ENCODE assay signal across 20 cellular contexts in genomic region chr20:54526801-54527200, GRCh38. TPM values are rescaled to one million over a fixed set of nuclear protein-coding genes. Genes with fewer than 3 reads are reported as not detected.
DNase-seq lines count a peak whose midpoint lies in the region; ATAC-seq, FAIRE-seq and TF ChIP-seq lines count a peak whose summit lies in the region.
"Had no signal": no experiment of that assay in that cellular context is flagged by ENCODE, and none has a peak within 500 bp of the region (broad histone marks: within the 10 kb centered on the region; RNA-seq: fewer than 3 reads in every experiment).

No MANE protein-coding gene starts in this region.

- intact Hi-C loops in pancreas (cut with DNase I) = no loop called here

- in situ Hi-C loops in G401 (cut with HindIII; ENCODE audit: low sequenced_read_pairs) = no loop called here

- no peak for ATAC-seq in pancreas
- ATAC-seq in HG02623 (IDR thresholded peaks at IDR 0.05; ENCODE audit: unreplicated experiment) = no peak
- no peak for ATAC-seq in GM18502 (IDR thresholded peaks at IDR 0.05; ENCODE audit: poor library complexity, unreplicated experiment)
- ATAC-seq: CD8-positive, alpha-beta T cell; HepG2 had no signal

- DNase-seq in astrocyte (ENCODE audit: low read depth) (peak; percentile 18), fibroblast of the aortic adventitia (ENCODE audit: low read depth) (peak; percentile 76), pancreas (no peak), G401 (ENCODE audit: low spot score) (no peak)
- DNase-seq: CD8-positive, alpha-beta T cell; COR-L47; DMS153; DMS79 treated with DMSO at 0.1 percent for 48 hours; EL; GDM1; GM23248; H7 had no signal

- H3K27ac ChIP-seq in HUES64 (ENCODE audit: low read depth, low read length) (peak overlapping the region; percentile 49; the same call in 1 of the 2 replicates), astrocyte (ENCODE audit: low read depth, low read length) (no peak overlapping the region), pancreas (no peak overlapping the region)
- H3K27ac ChIP-seq: GM23248 had no signal

- H3K4me3 ChIP-seq in HUES64 (ENCODE audit: low read length) = no peak overlapping the region
- H3K4me3 ChIP-seq in astrocyte (ENCODE audit: insufficient read depth, low read depth, low read length) = no peak overlapping the region
- H3K4me3 ChIP-seq in fibroblast of the aortic adventitia (ENCODE audit: low read depth, low read length) = no peak overlapping the region
- no peak overlapping the region for H3K4me3 ChIP-seq in pancreas
- H3K4me3 ChIP-seq: GM23248 had no signal

- no peaks in the 10 kb centered on the region for H3K36me3 Mint-ChIP-seq in astrocyte (ENCODE audit: low read depth, unreplicated experiment)
- H3K36me3 Mint-ChIP-seq: CD14-positive monocyte; CD8-positive, alpha-beta T cell had no signal

- no peak overlapping the region for H3K4me3 Mint-ChIP-seq in astrocyte (ENCODE audit: unreplicated experiment)
- H3K4me3 Mint-ChIP-seq: CD14-positive monocyte; CD8-positive, alpha-beta T cell had no signal

- H3K9me3 ChIP-seq in HUES64 (ENCODE audit: insufficient read depth, low read depth, low read length) = no peaks in the 10 kb centered on the region
- H3K9me3 ChIP-seq in astrocyte (ENCODE audit: insufficient read depth, low read depth, low read length) = peaks cover 2% of the 10 kb centered on the region
- no peaks in the 10 kb centered on the region for H3K9me3 ChIP-seq in pancreas

- H4K20me1 ChIP-seq in astrocyte (ENCODE audit: insufficient read depth, low read length) = no peaks in the 10 kb centered on the region

- H3K4me1 ChIP-seq in HUES64 (ENCODE audit: insufficient read depth, low read length) = peaks cover 25% of the 10 kb centered on the region
- H3K4me1 ChIP-seq in astrocyte (ENCODE audit: insufficient read depth, low read length) = peaks cover 8% of the 10 kb centered on the region
- no peaks in the 10 kb centered on the region for H3K4me1 ChIP-seq in pancreas

- 100% methylated on average over 1 of the region's 1 CpG for WGBS in HUES64
- WGBS in pancreas, 2 donors = 31 to 61% methylated on average over 1 of the region's 1 CpG

- H3K27ac Mint-ChIP-seq in astrocyte (ENCODE audit: unreplicated experiment) = no peak overlapping the region
- H3K27ac Mint-ChIP-seq: CD14-positive monocyte; CD8-positive, alpha-beta T cell had no signal

- no peak for FAIRE-seq in astrocyte (lab: Jason Lieb, UNC)
- peak; percentile 32 for FAIRE-seq in pancreas (lab: Jason Lieb, UNC)
- FAIRE-seq: D721Med, GM18507, HepG2 had no signal

- H3K36me3 ChIP-seq in HUES64 (ENCODE audit: insufficient read depth, low read length) (no peaks in the 10 kb centered on the region), astrocyte (ENCODE audit: insufficient read depth, low read length) (no peaks in the 10 kb centered on the region), pancreas (no peaks in the 10 kb centered on the region)

- peak overlapping the region; percentile 49 for H3K4me2 ChIP-seq in astrocyte (ENCODE audit: low read length)

- no peaks in the 10 kb centered on the region for H3K27me3 ChIP-seq in HUES64 (ENCODE audit: insufficient read depth, low read length)
- H3K27me3 ChIP-seq in astrocyte (ENCODE audit: insufficient read depth, low read length) = no peaks in the 10 kb centered on the region
- no peaks in the 10 kb centered on the region for H3K27me3 ChIP-seq in pancreas

- TF ChIP-seq CTCF in astrocyte (IDR thresholded peaks at IDR 0.05; ENCODE audit: insufficient read depth, low read depth, low read length) (no peak), fibroblast of the aortic adventitia (IDR thresholded peaks at IDR 0.05; ENCODE audit: insufficient read depth, low read length) (no peak), pancreas (IDR thresholded peaks at IDR 0.05) (no peak)

- peaks cover 3% of the 10 kb centered on the region for H3K27me3 Mint-ChIP-seq in astrocyte (ENCODE audit: low read depth, unreplicated experiment)

- no peaks in the 10 kb centered on the region for H3K79me2 ChIP-seq in astrocyte (ENCODE audit: insufficient read depth, low read length)

- peaks cover 4% of the 10 kb centered on the region for H3K9me3 Mint-ChIP-seq in astrocyte (ENCODE audit: unreplicated experiment)
- H3K9me3 Mint-ChIP-seq: CD8-positive, alpha-beta T cell had no signal

- H3K9ac ChIP-seq in HUES64 (ENCODE audit: low read depth, low read length) (no peak overlapping the region), astrocyte (ENCODE audit: low read length) (no peak overlapping the region)
- H3K9ac ChIP-seq: GM23248 had no signal

- H3K4me1 Mint-ChIP-seq in astrocyte (ENCODE audit: low read depth, unreplicated experiment) = peaks cover 7% of the 10 kb centered on the region
- H3K4me1 Mint-ChIP-seq: CD14-positive monocyte had no signal

- no peak overlapping the region for H2AFZ ChIP-seq in astrocyte (ENCODE audit: low read depth, low read length)
- H2AFZ ChIP-seq: GM23248 had no signal

RNA-seq across cellular contexts. Expression of gene DOK5, which starts 51.4 kb away (rescaled TPM):
- 6.7 TPM for polyA plus RNA-seq in HUES64 (2013, experiment 1 of 2)
- 7.7 TPM for polyA plus RNA-seq in HUES64 (2013, experiment 2 of 2)
- total RNA-seq in astrocyte (0.82 and 1.2 TPM in 2 replicates), fibroblast of the aortic adventitia (ENCODE audit: low replicate concordance) (53.6 and 85.6 TPM in 2 replicates), pancreas (1 to 10 TPM in 2 of 6 donors, under 1 TPM in 4; 0.24 to 1.2 (median 0.73) TPM)
- polyA plus RNA-seq in pancreas = under 1 TPM; 0.38 to 0.46 TPM
- 0.68 TPM in 1 of 2 replicates, not detected in the other for total RNA-seq in G401 (2014; rRNA removed; shearing (Covaris generic))
- total RNA-seq: CD8-positive, alpha-beta T cell; HepG2; HT-29 had no signal
- polyA plus RNA-seq: CD14-positive monocyte, HepG2 had no signal

Comparison
In these comparisons a context has a peak if more than half of its experiments do, and no peak if none do; other contexts are left out.
1. DNase-seq: peak in astrocyte (single experiment) and fibroblast of the aortic adventitia (single experiment); none in pancreas (0 of 6) and G401 (single experiment).
2. RNA of gene DOK5, which starts 51.4 kb away (total RNA-seq): 53.6 to 85.6 TPM in fibroblast of the aortic adventitia; 0.82 to 1.2 TPM in astrocyte, 0.24 to 1.2 TPM in pancreas and 0.68 TPM in G401; every median in the first group is over 10 times any median in the second.